ENCODE assay signal across 21 cellular contexts in the genomic region with DNA sequence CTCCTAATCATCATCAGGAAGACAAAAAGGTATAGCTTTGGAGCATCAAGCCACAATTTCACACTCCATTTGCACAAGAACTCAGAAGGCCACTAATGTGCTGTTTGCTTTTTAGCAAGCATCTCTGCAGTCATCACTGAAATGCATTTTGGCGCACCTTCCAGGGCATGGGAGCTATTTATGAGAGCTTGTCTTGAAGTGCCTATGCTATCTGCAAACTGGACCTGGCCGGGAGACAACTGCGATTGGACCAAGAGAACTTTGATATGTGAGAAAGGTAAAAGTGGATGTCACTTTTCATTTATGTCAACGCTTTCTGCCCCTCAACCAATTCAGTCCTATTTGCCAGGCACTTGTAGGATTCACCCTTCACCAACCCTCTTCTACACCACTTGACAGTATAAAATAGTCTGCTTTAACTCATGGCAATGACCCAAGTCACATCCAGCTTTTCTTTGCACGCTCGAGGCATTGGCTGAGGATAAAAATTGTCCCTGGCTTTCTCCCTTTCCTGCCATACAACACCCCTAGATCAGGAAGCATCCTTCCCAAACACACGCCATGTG.
"Had no signal": no experiment of that assay in that cellular context is flagged by ENCODE, and none has a peak within 500 bp of the region (broad histone marks: within the 10 kb centered on the region; RNA-seq: fewer than 3 reads in every experiment).

No MANE protein-coding gene starts in this region.

- H3K27ac ChIP-seq: colonic mucosa, foreskin keratinocyte, heart right ventricle, lower lobe of right lung, neural progenitor cell, ovary, spleen, testis, transverse colon had no signal

- DNase-seq: colonic mucosa; dermis blood vessel endothelial cell; foreskin keratinocyte; hypothalamus; kidney glomerular epithelial cell; lower lobe of right lung; midbrain; nucleus accumbens; ovary; spleen; stimulated activated CD4-positive, alpha-beta T cell treated with anti-CD3 and anti-CD28 coated beads, Interleukin-15, amount 100 ng/mL, for 24 hours; stimulated activated CD4-positive, alpha-beta T cell treated with anti-CD3 and anti-CD28 coated beads, Interleukin-1b, Interleukin-23, amount 100 ng/mL, for 48 hours; stimulated activated CD4-positive, alpha-beta T cell treated with anti-CD3 and anti-CD28 coated beads, Interleukin-4, amount 100 ng/mL, for 24 hours; testis; transverse colon had no signal

- H3K9me3 ChIP-seq: colonic mucosa, lower lobe of right lung, ovary, testis, transverse colon had no signal

- H3K4me3 ChIP-seq: colonic mucosa, heart right ventricle, lower lobe of right lung, neural progenitor cell, ovary, spleen, testis, transverse colon had no signal

- ATAC-seq: foreskin keratinocyte; left lobe of liver; lower lobe of right lung; natural killer cell treated with Interleukin-12 subunit alpha and Interleukin-12 subunit beta and Interleukin-15 and Interleukin-18, amount 100 ng/mL, for 72 hours; sciatic nerve; stimulated activated memory B cell treated with anti-CD40 and anti-IgM and Interleukin-4, amounts not matched to agents 10 μg/mL and 1 μg/mL and 100 μg/mL, for 72 hours had no signal

- H3K36me3 ChIP-seq: colonic mucosa, heart right ventricle, lower lobe of right lung, neural progenitor cell, ovary, spleen, transverse colon had no signal

- H3K27me3 ChIP-seq: colonic mucosa, foreskin keratinocyte, heart right ventricle, neural progenitor cell, ovary, spleen, testis, transverse colon had no signal

- H3K4me1 ChIP-seq: colonic mucosa, foreskin keratinocyte, lower lobe of right lung, neural progenitor cell, spleen, testis, transverse colon had no signal
